ENCODE assay signal across 8 cellular contexts in the genomic region with DNA sequence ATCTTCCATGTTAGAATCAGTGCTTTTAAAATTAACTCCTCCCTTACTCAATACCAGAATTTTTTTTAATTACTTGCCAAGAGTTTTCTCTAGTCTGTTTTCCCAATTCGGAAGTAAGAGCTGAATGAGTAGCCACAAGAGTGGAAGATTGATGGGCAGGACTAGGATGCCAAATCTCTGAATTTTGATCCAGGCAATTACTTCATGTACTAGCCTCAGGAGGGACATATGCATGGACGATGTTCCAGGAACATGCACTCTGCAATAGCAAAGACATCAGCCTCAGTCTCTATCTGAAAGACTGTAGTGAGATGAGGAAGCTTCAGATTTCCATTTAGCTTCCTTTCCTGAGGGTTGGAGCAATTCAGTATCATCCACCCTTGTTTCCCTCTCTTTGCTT.
"Had no signal": no experiment of that assay in that cellular context is flagged by ENCODE, and none has a peak within 500 bp of the region (broad histone marks: within the 10 kb centered on the region; RNA-seq: fewer than 3 reads in every experiment).

No MANE protein-coding gene starts in this region.

- H3K9ac ChIP-seq: GM23248 had no signal

- H2AFZ ChIP-seq: GM23248 had no signal

- ATAC-seq: HCT116 had no signal

- H3K4me3 Mint-ChIP-seq: H9, HFFc6 had no signal

- H3K4me3 ChIP-seq: GM23248, HAP-1 had no signal

- H3K27ac Mint-ChIP-seq: H9, HFFc6 had no signal

- DNase-seq: GM23248, GOT3, H7, H9, HCEC 1CT, HFFc6 had no signal

- H3K36me3 ChIP-seq: HAP-1 had no signal

- H3K27ac ChIP-seq: GM23248 had no signal

- H3K9me3 ChIP-seq: HAP-1 had no signal

- H3K4me1 ChIP-seq: HAP-1 had no signal
